Comparison of ENCODE assay signal across 8 cellular contexts in the genomic region with DNA sequence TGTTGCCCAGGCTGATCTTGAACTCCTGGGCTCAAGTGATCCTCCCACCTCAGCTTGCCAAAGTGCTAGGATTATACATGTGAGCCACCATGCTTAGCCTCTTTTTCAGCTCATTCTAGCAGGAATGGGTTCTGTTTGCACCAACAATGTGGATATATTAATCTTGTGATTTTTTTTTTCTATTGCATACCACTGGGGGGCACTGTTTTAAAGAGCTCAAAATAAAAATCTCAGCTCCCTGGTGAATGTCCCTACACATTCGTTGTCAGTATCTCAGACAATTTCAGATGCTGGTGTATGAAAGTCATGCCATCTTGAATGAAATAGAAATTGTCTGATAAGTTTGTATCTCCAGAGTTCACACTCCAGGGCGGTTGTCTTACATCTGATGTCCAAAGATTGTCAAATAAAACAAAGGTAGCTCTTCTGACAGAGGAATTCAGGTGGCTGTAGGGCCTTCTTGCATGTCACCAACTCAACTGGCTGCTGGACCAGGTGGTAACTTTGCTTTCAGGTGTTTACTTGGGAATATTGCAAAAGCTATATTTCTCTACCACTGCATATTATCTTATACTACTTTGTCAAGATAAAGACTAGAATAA. TPM values are rescaled to one million over a fixed set of nuclear protein-coding genes. Genes with fewer than 3 reads are reported as not detected.
DNase-seq lines count a peak whose midpoint lies in the region; ATAC-seq, FAIRE-seq and TF ChIP-seq lines count a peak whose summit lies in the region.

No MANE protein-coding gene starts in this region.

- peaks cover 5% of the 10 kb centered on the region for H3K9me3 Mint-ChIP-seq in activated CD4-positive, alpha-beta T cell treated with anti-CD3 and anti-CD28 coated beads, Interleukin-2, amount 10 ng/mL, durations not matched to agents 24 days and 14 days
- peaks cover 10% of the 10 kb centered on the region for H3K9me3 Mint-ChIP-seq in progenitor cell of endocrine pancreas (ENCODE audit: low read depth)
- peaks cover 10% of the 10 kb centered on the region for H3K9me3 Mint-ChIP-seq in activated T-helper 2 cell treated with anti-CD3 and anti-CD28 coated beads, Interferon-gamma antibody, Interleukin-2, Interleukin-4, amounts not matched to agents 10 μg/mL and 5 μg/mL and 100 μg/mL, durations not matched to agents 14 hours and 24 hours and 36 hours

- peak; percentile 70 for DNase-seq in activated CD4-positive, alpha-beta T cell treated with anti-CD3 and anti-CD28 coated beads, Interleukin-2, amount 10 ng/mL, durations not matched to agents 24 days and 14 days
- no peak for DNase-seq in activated CD4-positive, alpha-beta T cell treated with anti-CD3 and anti-CD28 coated beads for 48 hours
- DNase-seq in NB4 (ENCODE audit: low read depth), result peak; percentile 61
- peak; percentile 19 to 48 for DNase-seq in SW 1271 (lab: John Stamatoyannopoulos, UW)
- peak; percentile 41 to 57 for DNase-seq in frontal cortex (ENCODE audit: low spot score in 2 of 2)
- no peak for DNase-seq in progenitor cell of endocrine pancreas (ENCODE audit: low spot score, unreplicated experiment)
- DNase-seq in activated T-helper 2 cell treated with anti-CD3 and anti-CD28 coated beads, Interferon-gamma antibody, Interleukin-2, Interleukin-4, amounts not matched to agents 10 μg/mL and 5 μg/mL and 100 μg/mL, durations not matched to agents 14 hours and 24 hours and 36 hours (ENCODE audit: low spot score), result no peak

- H3K27ac Mint-ChIP-seq in activated CD4-positive, alpha-beta T cell treated with anti-CD3 and anti-CD28 coated beads, Interleukin-2, amount 10 ng/mL, durations not matched to agents 24 days and 14 days, result no peak overlapping the region
- H3K27ac Mint-ChIP-seq in progenitor cell of endocrine pancreas, result no peak overlapping the region
- no peak overlapping the region for H3K27ac Mint-ChIP-seq in activated T-helper 2 cell treated with anti-CD3 and anti-CD28 coated beads, Interferon-gamma antibody, Interleukin-2, Interleukin-4, amounts not matched to agents 10 μg/mL and 5 μg/mL and 100 μg/mL, durations not matched to agents 14 hours and 24 hours and 36 hours

- no peak overlapping the region for H3K4me3 Mint-ChIP-seq in activated CD4-positive, alpha-beta T cell treated with anti-CD3 and anti-CD28 coated beads, Interleukin-2, amount 10 ng/mL, durations not matched to agents 24 days and 14 days
- H3K4me3 Mint-ChIP-seq in progenitor cell of endocrine pancreas (ENCODE audit: low read depth), result no peak overlapping the region
- H3K4me3 Mint-ChIP-seq in activated T-helper 2 cell treated with anti-CD3 and anti-CD28 coated beads, Interferon-gamma antibody, Interleukin-2, Interleukin-4, amounts not matched to agents 10 μg/mL and 5 μg/mL and 100 μg/mL, durations not matched to agents 14 hours and 24 hours and 36 hours (ENCODE audit: low read depth), result no peak overlapping the region

- no peak for TF ChIP-seq POLR2A in NB4 (IDR thresholded peaks at IDR 0.05; ENCODE audit: extremely low read depth, insufficient read length)

- no peak for ATAC-seq in GM19328 (IDR thresholded peaks at IDR 0.05; ENCODE audit: unreplicated experiment)

- TF ChIP-seq CTCF in NB4 (IDR thresholded peaks at IDR 0.05; ENCODE audit: low read depth, low read length) (peak; percentile 38), progenitor cell of endocrine pancreas (IDR thresholded peaks at IDR 0.05; ENCODE audit: unreplicated experiment) (peak; percentile 64)

- H3K36me3 Mint-ChIP-seq in activated CD4-positive, alpha-beta T cell treated with anti-CD3 and anti-CD28 coated beads, Interleukin-2, amount 10 ng/mL, durations not matched to agents 24 days and 14 days (ENCODE audit: low read depth), result no peaks in the 10 kb centered on the region
- peaks cover 3% of the 10 kb centered on the region for H3K36me3 Mint-ChIP-seq in progenitor cell of endocrine pancreas (ENCODE audit: insufficient read depth)
- no peaks in the 10 kb centered on the region for H3K36me3 Mint-ChIP-seq in activated T-helper 2 cell treated with anti-CD3 and anti-CD28 coated beads, Interferon-gamma antibody, Interleukin-2, Interleukin-4, amounts not matched to agents 10 μg/mL and 5 μg/mL and 100 μg/mL, durations not matched to agents 14 hours and 24 hours and 36 hours (ENCODE audit: low read depth)

- no peak for FAIRE-seq in frontal cortex (lab: Jason Lieb, UNC)

- peaks cover 40% of the 10 kb centered on the region for H3K27me3 Mint-ChIP-seq in activated CD4-positive, alpha-beta T cell treated with anti-CD3 and anti-CD28 coated beads, Interleukin-2, amount 10 ng/mL, durations not matched to agents 24 days and 14 days
- H3K27me3 Mint-ChIP-seq in progenitor cell of endocrine pancreas, result peaks cover 37% of the 10 kb centered on the region
- peaks cover 39% of the 10 kb centered on the region for H3K27me3 Mint-ChIP-seq in activated T-helper 2 cell treated with anti-CD3 and anti-CD28 coated beads, Interferon-gamma antibody, Interleukin-2, Interleukin-4, amounts not matched to agents 10 μg/mL and 5 μg/mL and 100 μg/mL, durations not matched to agents 14 hours and 24 hours and 36 hours (ENCODE audit: low read depth)

- intact Hi-C loops in activated CD4-positive, alpha-beta T cell treated with anti-CD3 and anti-CD28 coated beads, Interleukin-2, amount 10 ng/mL, durations not matched to agents 24 days and 14 days (cut with micrococcal nuclease), result loop anchor here (1.0 to 2.0 kb wide), 2 partner anchors 33 to 83 kb away; no protein-coding TSS in a partner anchor
- intact Hi-C loops in activated T-helper 2 cell treated with anti-CD3 and anti-CD28 coated beads, Interferon-gamma antibody, Interleukin-2, Interleukin-4, amounts not matched to agents 10 μg/mL and 5 μg/mL and 100 μg/mL, durations not matched to agents 14 hours and 24 hours and 36 hours (cut with micrococcal nuclease), result loop anchor here (1.0 to 2.0 kb wide), 3 partner anchors 35 to 83 kb away; partner anchors contain the start of gene LAPTM4A

- no peak overlapping the region for H3K4me3 ChIP-seq in NB4 (ENCODE audit: low read depth, low read length)

- H3K4me1 Mint-ChIP-seq in activated CD4-positive, alpha-beta T cell treated with anti-CD3 and anti-CD28 coated beads, Interleukin-2, amount 10 ng/mL, durations not matched to agents 24 days and 14 days, result peaks cover 4% of the 10 kb centered on the region
- peaks cover 6% of the 10 kb centered on the region for H3K4me1 Mint-ChIP-seq in progenitor cell of endocrine pancreas (ENCODE audit: low read depth)
- H3K4me1 Mint-ChIP-seq in activated T-helper 2 cell treated with anti-CD3 and anti-CD28 coated beads, Interferon-gamma antibody, Interleukin-2, Interleukin-4, amounts not matched to agents 10 μg/mL and 5 μg/mL and 100 μg/mL, durations not matched to agents 14 hours and 24 hours and 36 hours (ENCODE audit: low read depth), result peaks cover 3% of the 10 kb centered on the region

RNA-seq across cellular contexts. Expression of gene MATN3, which starts 3.1 kb away (rescaled TPM):
- total RNA-seq in activated CD4-positive, alpha-beta T cell treated with anti-CD3 and anti-CD28 coated beads, Interleukin-2, amount 10 ng/mL, durations not matched to agents 24 days and 14 days, result not detected in 2 replicates
- total RNA-seq in frontal cortex (1.6 TPM), progenitor cell of endocrine pancreas (2.5 and 3.1 TPM in 2 replicates)
- total RNA-seq in activated T-helper 2 cell treated with anti-CD3 and anti-CD28 coated beads, Interferon-gamma antibody, Interleukin-2, Interleukin-4, amounts not matched to agents 10 μg/mL and 5 μg/mL and 100 μg/mL, durations not matched to agents 14 hours and 24 hours and 36 hours, result not detected in 2 replicates

RNA-seq across cellular contexts. Expression of gene WDR35, which starts 25.7 kb away (rescaled TPM):
- 8.1 and 9.0 TPM in 2 replicates for total RNA-seq in activated CD4-positive, alpha-beta T cell treated with anti-CD3 and anti-CD28 coated beads, Interleukin-2, amount 10 ng/mL, durations not matched to agents 24 days and 14 days
- 25.7 TPM for total RNA-seq in frontal cortex
- total RNA-seq in progenitor cell of endocrine pancreas, result 16.5 and 17.0 TPM in 2 replicates
- total RNA-seq in activated T-helper 2 cell treated with anti-CD3 and anti-CD28 coated beads, Interferon-gamma antibody, Interleukin-2, Interleukin-4, amounts not matched to agents 10 μg/mL and 5 μg/mL and 100 μg/mL, durations not matched to agents 14 hours and 24 hours and 36 hours, result 7.5 and 7.6 TPM in 2 replicates

RNA-seq across cellular contexts. Expression of gene LAPTM4A, which starts 35.8 kb away (rescaled TPM):
- 24.3 and 25.3 TPM in 2 replicates for total RNA-seq in activated CD4-positive, alpha-beta T cell treated with anti-CD3 and anti-CD28 coated beads, Interleukin-2, amount 10 ng/mL, durations not matched to agents 24 days and 14 days
- total RNA-seq in frontal cortex, result 92.9 TPM
- 241 and 251 TPM in 2 replicates for total RNA-seq in progenitor cell of endocrine pancreas
- 26.9 and 27.3 TPM in 2 replicates for total RNA-seq in activated T-helper 2 cell treated with anti-CD3 and anti-CD28 coated beads, Interferon-gamma antibody, Interleukin-2, Interleukin-4, amounts not matched to agents 10 μg/mL and 5 μg/mL and 100 μg/mL, durations not matched to agents 14 hours and 24 hours and 36 hours

Comparison
In these comparisons a context has a peak if more than half of its experiments do, and no peak if none do; other contexts are left out.
1. DNase-seq: peak in activated CD4-positive, alpha-beta T cell treated with anti-CD3 and anti-CD28 coated beads, Interleukin-2, amount 10 ng/mL, durations not matched to agents 24 days and 14 days (single experiment), NB4 (single experiment), SW 1271 (2 of 2) and frontal cortex (2 of 2); none in activated CD4-positive, alpha-beta T cell treated with anti-CD3 and anti-CD28 coated beads for 48 hours (single experiment), progenitor cell of endocrine pancreas (single experiment) and activated T-helper 2 cell treated with anti-CD3 and anti-CD28 coated beads, Interferon-gamma antibody, Interleukin-2, Interleukin-4, amounts not matched to agents 10 μg/mL and 5 μg/mL and 100 μg/mL, durations not matched to agents 14 hours and 24 hours and 36 hours (single experiment).